Comparison of ENCODE assay signal across 1 cellular context in the genomic region with DNA sequence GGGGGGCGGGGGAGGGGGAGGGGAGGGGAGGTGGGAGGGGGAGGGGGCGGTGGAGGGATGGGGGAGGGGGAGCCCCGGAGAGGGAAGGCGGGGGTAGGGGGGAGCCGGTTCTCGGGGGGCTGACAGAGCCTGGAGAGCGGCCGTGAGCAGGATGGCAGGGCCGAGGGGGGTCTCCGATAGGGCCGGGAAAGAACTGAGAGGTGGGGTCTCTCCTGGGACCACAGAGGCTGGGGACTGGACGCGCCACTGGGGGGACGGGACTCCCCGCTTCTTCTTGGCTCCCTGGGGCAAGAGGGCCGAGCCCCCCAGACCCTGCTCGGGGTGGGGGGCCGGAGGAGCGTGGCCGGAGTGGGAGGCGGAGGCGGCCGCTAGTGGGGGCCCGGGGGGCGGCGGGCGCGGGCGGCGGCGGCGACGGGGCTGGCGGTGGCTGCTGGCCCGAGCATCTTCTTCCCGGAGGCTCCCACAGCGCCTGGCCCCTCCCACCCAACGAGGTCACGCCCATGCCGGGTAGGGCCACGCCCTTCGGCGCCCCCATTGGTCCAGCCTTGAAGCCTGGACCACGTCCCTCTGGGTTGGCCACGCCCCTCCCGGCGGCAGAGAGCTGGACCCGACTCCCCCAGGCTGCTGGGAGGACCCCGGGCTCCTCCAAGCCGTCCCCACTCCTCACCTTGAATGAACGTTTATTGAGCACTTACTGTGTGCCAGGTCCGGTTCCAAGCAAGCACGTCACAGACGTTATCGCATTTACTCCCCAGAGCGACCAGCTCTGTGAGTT.
TF ChIP-seq lines count a peak whose summit lies in the region.

A gene with protein sequence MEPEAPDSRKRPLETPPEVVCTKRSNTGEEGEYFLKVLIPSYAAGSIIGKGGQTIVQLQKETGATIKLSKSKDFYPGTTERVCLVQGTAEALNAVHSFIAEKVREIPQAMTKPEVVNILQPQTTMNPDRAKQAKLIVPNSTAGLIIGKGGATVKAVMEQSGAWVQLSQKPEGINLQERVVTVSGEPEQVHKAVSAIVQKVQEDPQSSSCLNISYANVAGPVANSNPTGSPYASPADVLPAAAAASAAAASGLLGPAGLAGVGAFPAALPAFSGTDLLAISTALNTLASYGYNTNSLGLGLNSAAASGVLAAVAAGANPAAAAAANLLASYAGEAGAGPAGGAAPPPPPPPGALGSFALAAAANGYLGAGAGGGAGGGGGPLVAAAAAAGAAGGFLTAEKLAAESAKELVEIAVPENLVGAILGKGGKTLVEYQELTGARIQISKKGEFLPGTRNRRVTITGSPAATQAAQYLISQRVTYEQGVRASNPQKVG (minus strand): TSS at position 302 of the 775 bp plus-strand sequence. CDS start 514 bp downstream, outside the sequence.

TF ChIP-seq in SK-N-SH treated with all-trans-retinoic acid at 6 μM for 48 hours, 23 proteins besides CTCF, POLR2A, EP300 and RAD21 (continued from another document):
- no peak for TF ChIP-seq ZFP30 (CRISPR knock-in tag; IDR thresholded peaks at IDR 0.05)
TF ChIP-seq in SK-N-SH treated with all-trans-retinoic acid at 6 μM for 48 hours: peak in this region for 0.
